ENCODE assay signal across 11 cellular contexts in genomic region chr2:23617167-23617787, GRCh38.
A peak's percentile ranks its signal among the peaks of the same experiment; 100 is the strongest.
DNase-seq lines count a peak whose midpoint lies in the region; ATAC-seq, FAIRE-seq and TF ChIP-seq lines count a peak whose summit lies in the region.
"Had no signal": no experiment of that assay in that cellular context is flagged by ENCODE, and none has a peak within 500 bp of the region (broad histone marks: within the 10 kb centered on the region; RNA-seq: fewer than 3 reads in every experiment).

No MANE protein-coding gene starts in this region.

- peak overlapping the region in 1 of 2 donors; percentile 78 for H3K27ac ChIP-seq in kidney (ENCODE audit: low read depth in 2 of 2, low read length in 2 of 2)
- H3K27ac ChIP-seq in gastrocnemius medialis = peak overlapping the region; percentile 61 to 76 (median 67)

- peak overlapping the region in 1 of 2 donors; percentile 40 for H3K9ac ChIP-seq in kidney (ENCODE audit: low read length in 2 of 2)

- no peaks in the 10 kb centered on the region for H3K27me3 ChIP-seq in bronchial epithelial cell (ENCODE audit: control insufficient read depth, insufficient read depth, low read length)
- no peaks in the 10 kb centered on the region for H3K27me3 ChIP-seq in gastrocnemius medialis

- ATAC-seq in gastrocnemius medialis (peak; percentile 71 to 86), HG03139 (IDR thresholded peaks at IDR 0.05; ENCODE audit: unreplicated experiment) (no peak)

- in situ Hi-C loops in gastrocnemius medialis (cut with MboI; ENCODE audit: low sequenced_read_pairs in 4 of 4) = no loop called here

- H3K4me3 ChIP-seq in bronchial epithelial cell (ENCODE audit: low read depth, low read length) = no peak overlapping the region
- H3K4me3 ChIP-seq in kidney (ENCODE audit: low read length in 2 of 2) = no peak overlapping the region
- peak overlapping the region in 3 of 4 donors; percentile 8 to 21 (median 10) for H3K4me3 ChIP-seq in gastrocnemius medialis

- intact Hi-C loops in kidney (cut with DNase I) (no loop called here), gastrocnemius medialis (cut with DNase I; ENCODE audit: low total_unique reads) (loop anchor here (2.0 to 5.0 kb wide), 2 partner anchors 92 to 235 kb away; no protein-coding TSS in a partner anchor)

- CTCF ChIA-PET in HEK293T (lab: Yijun Ruan, JAX) = no interaction called here

- TF ChIP-seq POLR2A in gastrocnemius medialis (IDR thresholded peaks at IDR 0.05) = no peak

- DNase-seq in HCEC 1CT (peak; percentile 12), bronchial epithelial cell (ENCODE audit: low read depth) (no peak), kidney (peak; percentile 71), gastrocnemius medialis (peak; percentile 55 to 75), NCI-H1048 (lab: John Stamatoyannopoulos, UW) (no peak), HEK293T (ENCODE audit: extremely low spot score) (no peak), T-helper 2 cell (no peak)
- DNase-seq: activated CD4-positive, alpha-beta memory T cell treated with anti-CD3 and anti-CD28 coated beads, Interleukin-2, amount 10 ng/mL, durations not matched to agents 7 days and 5 days; GF-D8; NCI-H2107 had no signal

- H3K9me3 ChIP-seq in kidney (ENCODE audit: control insufficient read depth in 1 of 2, low read length in 2 of 2) (no peaks in the 10 kb centered on the region), gastrocnemius medialis (no peaks in the 10 kb centered on the region)

- H3K4me1 ChIP-seq in kidney (ENCODE audit: control insufficient read depth in 1 of 2, insufficient read depth in 1 of 2, low read depth in 1 of 2, low read length in 2 of 2) (peaks cover 0 to 2% of the 10 kb centered on the region in 2 donors), gastrocnemius medialis (peaks cover 19 to 23% of the 10 kb centered on the region in 2 donors)

- TF ChIP-seq CTCF in bronchial epithelial cell (IDR thresholded peaks at IDR 0.05; ENCODE audit: insufficient read depth, low read length, severe bottlenecking) (peak; percentile 33), kidney (IDR thresholded peaks at IDR 0.05; ENCODE audit: borderline replicate concordance, extremely low read depth, insufficient read depth) (peak; percentile 3), gastrocnemius medialis (IDR thresholded peaks at IDR 0.05 in 4 of 5, conservative IDR thresholded peaks at IDR 0.05 in 1 of 5) (peak; percentile 23 to 69 (median 62))

- FAIRE-seq in bronchial epithelial cell (lab: Jason Lieb, UNC) (no peak), kidney (lab: Jason Lieb, UNC) (no peak)

- no peaks in the 10 kb centered on the region for H3K36me3 ChIP-seq in bronchial epithelial cell (ENCODE audit: control insufficient read depth, insufficient read depth, low read length)
- no peaks in the 10 kb centered on the region for H3K36me3 ChIP-seq in kidney (ENCODE audit: control insufficient read depth in 1 of 2, insufficient read depth in 2 of 2, low read length in 2 of 2)
- H3K36me3 ChIP-seq in gastrocnemius medialis = no peaks in the 10 kb centered on the region

- POLR2A ChIA-PET in HEK293T (lab: Yijun Ruan, JAX) = no interaction called here

TF ChIP-seq in HEK293T, 16 proteins besides CTCF, POLR2A, EP300 and RAD21:
- TF ChIP-seq ZNF384 (IDR thresholded peaks at IDR 0.05) (no peak), FOXK2 (IDR thresholded peaks at IDR 0.05) (no peak), TARDBP (IDR thresholded peaks at IDR 0.05) (no peak), SUZ12 (IDR thresholded peaks at IDR 0.05) (no peak), NFRKB (IDR thresholded peaks at IDR 0.05) (no peak), HDGF (IDR thresholded peaks at IDR 0.05; ENCODE audit: borderline replicate concordance) (no peak), L3MBTL2 (conservative IDR thresholded peaks at IDR 0.05) (no peak), CTBP1 (IDR thresholded peaks at IDR 0.05; ENCODE audit: borderline replicate concordance) (no peak), FOXA1 (IDR thresholded peaks at IDR 0.05) (no peak), BHLHE40 (IDR thresholded peaks at IDR 0.05; ENCODE audit: borderline replicate concordance) (no peak), ELF4 (IDR thresholded peaks at IDR 0.05) (no peak), LEF1 (IDR thresholded peaks at IDR 0.05; ENCODE audit: borderline replicate concordance) (no peak)

Comparison
In these comparisons a context has a peak if more than half of its experiments do, and no peak if none do; other contexts are left out.
1. DNase-seq: peak in HCEC 1CT (single experiment), kidney (single experiment) and gastrocnemius medialis (2 of 2); none in bronchial epithelial cell (single experiment), NCI-H1048 (single experiment), HEK293T (single experiment) and T-helper 2 cell (0 of 5).
2. H3K4me3 ChIP-seq: peak in gastrocnemius medialis (3 of 4); none in bronchial epithelial cell (single experiment) and kidney (0 of 2).
3. CTCF ChIP-seq: peak in every context shown above with its lines; median percentile 62 in gastrocnemius medialis; 33 in bronchial epithelial cell; 3 in kidney.